22 cellular contexts compared by ENCODE assay signal in the genomic region with DNA sequence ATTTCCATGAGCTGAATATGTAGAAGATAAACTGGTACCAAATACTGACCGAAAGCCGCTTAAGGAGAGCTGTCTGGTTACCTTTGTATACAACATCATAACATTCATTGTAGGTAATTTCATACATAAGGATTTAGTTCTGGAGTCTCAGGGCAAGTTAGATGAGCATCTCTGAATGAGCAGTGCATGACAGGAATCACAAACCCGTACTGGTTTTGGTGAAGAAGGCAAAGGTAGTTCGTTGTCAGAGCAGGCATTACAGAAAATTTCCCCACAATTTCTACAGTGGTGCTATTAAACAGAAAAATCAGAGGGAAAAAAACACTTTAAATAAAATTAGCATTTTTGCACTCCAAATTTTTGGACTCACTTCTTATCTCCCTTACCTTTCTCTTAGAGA.
A peak's percentile ranks its signal among the peaks of the same experiment; 100 is the strongest.
DNase-seq lines count a peak whose midpoint lies in the region; ATAC-seq and TF ChIP-seq lines count a peak whose summit lies in the region.
"Had no signal": no experiment of that assay in that cellular context is flagged by ENCODE, and none has a peak within 500 bp of the region (broad histone marks: within the 10 kb centered on the region; RNA-seq: fewer than 3 reads in every experiment).

No MANE protein-coding gene starts in this region.

- no peaks in the 10 kb centered on the region for H3K27me3 Mint-ChIP-seq in stimulated activated naive CD8-positive, alpha-beta T cell treated with anti-CD3 and anti-CD28 coated beads, Interleukin-15, Interleukin-2, amounts not matched to agents 100 ng/mL and 50 ng/mL, for 24 hours
- no peaks in the 10 kb centered on the region for H3K27me3 Mint-ChIP-seq in stimulated activated naive CD8-positive, alpha-beta T cell treated with anti-CD3 and anti-CD28 coated beads, Interleukin-15, amount 100 ng/mL, for 72 hours
- H3K27me3 Mint-ChIP-seq in central memory CD8-positive, alpha-beta T cell, result no peaks in the 10 kb centered on the region

- no peak for TF ChIP-seq CTCF in HEK293 (tag by site-specific recombination; IDR thresholded peaks at IDR 0.05)

- H3K4me1 ChIP-seq in HEK293 (ENCODE audit: control insufficient read depth, insufficient read depth, low read length), result no peaks in the 10 kb centered on the region

- POLR2A ChIA-PET in HEK293 (lab: Yijun Ruan, JAX), result interaction anchor here (0.6 to 1.2 kb wide), 2 partner anchors 13 to 27 kb away, joined by 3 read pairs; a partner anchor contains a TSS

- H3K27ac Mint-ChIP-seq in stimulated activated naive CD8-positive, alpha-beta T cell treated with anti-CD3 and anti-CD28 coated beads, Interleukin-15, Interleukin-2, amounts not matched to agents 100 ng/mL and 50 ng/mL, for 24 hours, result peak overlapping the region; percentile 29
- peak overlapping the region in 1 of 2 donors; percentile 16 for H3K27ac Mint-ChIP-seq in stimulated activated naive CD8-positive, alpha-beta T cell treated with anti-CD3 and anti-CD28 coated beads, Interleukin-15, amount 100 ng/mL, for 72 hours
- peak overlapping the region; percentile 53 for H3K27ac Mint-ChIP-seq in central memory CD8-positive, alpha-beta T cell (ENCODE audit: low read depth)

- peaks cover 8% of the 10 kb centered on the region for H3K4me1 Mint-ChIP-seq in stimulated activated naive CD8-positive, alpha-beta T cell treated with anti-CD3 and anti-CD28 coated beads, Interleukin-15, Interleukin-2, amounts not matched to agents 100 ng/mL and 50 ng/mL, for 24 hours (ENCODE audit: low read depth)
- peaks cover 23% of the 10 kb centered on the region for H3K4me1 Mint-ChIP-seq in stimulated activated naive CD8-positive, alpha-beta T cell treated with anti-CD3 and anti-CD28 coated beads, Interleukin-15, amount 100 ng/mL, for 72 hours
- peaks cover 10% of the 10 kb centered on the region for H3K4me1 Mint-ChIP-seq in central memory CD8-positive, alpha-beta T cell

- peaks cover 58% of the 10 kb centered on the region for H3K36me3 Mint-ChIP-seq in stimulated activated naive CD8-positive, alpha-beta T cell treated with anti-CD3 and anti-CD28 coated beads, Interleukin-15, Interleukin-2, amounts not matched to agents 100 ng/mL and 50 ng/mL, for 24 hours (ENCODE audit: low read depth)
- peaks cover 43% of the 10 kb centered on the region for H3K36me3 Mint-ChIP-seq in central memory CD8-positive, alpha-beta T cell (ENCODE audit: insufficient read depth)

- no peak for DNase-seq in stimulated activated naive CD8-positive, alpha-beta T cell treated with anti-CD3 and anti-CD28 coated beads, Interleukin-15, amount 100 ng/mL, for 72 hours
- DNase-seq in central memory CD8-positive, alpha-beta T cell (ENCODE audit: low spot score in 2 of 2), result no peak
- DNase-seq in superior temporal gyrus (ENCODE audit: extremely low spot score) (peak; percentile 7), LoVo (ENCODE audit: low spot score) (no peak), NOMO-1 treated with DMSO at 0.1 percent for 48 hours (lab: John Stamatoyannopoulos, UW; ENCODE audit: unreplicated experiment) (no peak), NOMO-1 (lab: John Stamatoyannopoulos, UW; ENCODE audit: unreplicated experiment in 2 of 2) (no peak)
- DNase-seq: activated CD4-positive, alpha-beta T cell treated with anti-CD3 and anti-CD28 coated beads, Interleukin-2, amount 50 U/mL, for 4 hours; anterior cingulate cortex; caudate nucleus; COR-L47; dorsolateral prefrontal cortex; KG1; MV-4-11; NCI-H2029; NCI-H446; ovary; PC-9; right cardiac atrium; stimulated activated CD8-positive, alpha-beta memory T cell treated with anti-CD3 and anti-CD28 coated beads, Interleukin-4, amount 100 ng/mL, for 48 hours; T-helper 2 cell had no signal

- H3K4me3 Mint-ChIP-seq in stimulated activated naive CD8-positive, alpha-beta T cell treated with anti-CD3 and anti-CD28 coated beads, Interleukin-15, Interleukin-2, amounts not matched to agents 100 ng/mL and 50 ng/mL, for 24 hours, result no peak overlapping the region
- H3K4me3 Mint-ChIP-seq in stimulated activated naive CD8-positive, alpha-beta T cell treated with anti-CD3 and anti-CD28 coated beads, Interleukin-15, amount 100 ng/mL, for 72 hours, result no peak overlapping the region
- no peak overlapping the region for H3K4me3 Mint-ChIP-seq in central memory CD8-positive, alpha-beta T cell

- H3K9me3 ChIP-seq in HEK293 (ENCODE audit: control insufficient read depth, insufficient read depth, low read depth, low read length), result no peaks in the 10 kb centered on the region
- H3K9me3 ChIP-seq: ovary had no signal

- no peak overlapping the region for H3K4me3 ChIP-seq in HEK293 (ENCODE audit: low read depth, low read length)
- H3K4me3 ChIP-seq: dorsolateral prefrontal cortex, ovary, PC-9 had no signal

- no peaks in the 10 kb centered on the region for H3K9me3 Mint-ChIP-seq in stimulated activated naive CD8-positive, alpha-beta T cell treated with anti-CD3 and anti-CD28 coated beads, Interleukin-15, Interleukin-2, amounts not matched to agents 100 ng/mL and 50 ng/mL, for 24 hours
- no peaks in the 10 kb centered on the region for H3K9me3 Mint-ChIP-seq in stimulated activated naive CD8-positive, alpha-beta T cell treated with anti-CD3 and anti-CD28 coated beads, Interleukin-15, amount 100 ng/mL, for 72 hours
- H3K9me3 Mint-ChIP-seq in central memory CD8-positive, alpha-beta T cell, result no peaks in the 10 kb centered on the region

- H3K36me3 ChIP-seq in HEK293 (ENCODE audit: control insufficient read depth in 2 of 2, insufficient read depth in 1 of 2, low read length in 2 of 2), result peaks cover 55 to 66% of the 10 kb centered on the region in 2 experiments
- H3K36me3 ChIP-seq: ovary had no signal

- no peak overlapping the region for H3K27ac ChIP-seq in HEK293 (ENCODE audit: extremely low read depth, low read depth, low read length)
- H3K27ac ChIP-seq: ovary had no signal

- CTCF ChIA-PET in HEK293 (lab: Yijun Ruan, JAX), result interaction anchor here (0.6 to 1.2 kb wide), 2 partner anchors 462 to 490 kb away, joined by 5 to 6 read pairs; no protein-coding TSS in a partner anchor

- no peak for ATAC-seq in stimulated activated naive CD8-positive, alpha-beta T cell treated with anti-CD3 and anti-CD28 coated beads, Interleukin-15, amount 100 ng/mL, for 72 hours
- no peak for ATAC-seq in central memory CD8-positive, alpha-beta T cell (replicated peaks; ENCODE audit: extremely low read depth, poor library complexity, severe bottlenecking)
- ATAC-seq: right cardiac atrium had no signal

TF ChIP-seq in HEK293, 187 proteins besides CTCF, POLR2A, EP300 and RAD21 (continues in another document):
- no peak for TF ChIP-seq SP3 (tag by site-specific recombination; IDR thresholded peaks at IDR 0.05)
- TF ChIP-seq, protein P1, sequence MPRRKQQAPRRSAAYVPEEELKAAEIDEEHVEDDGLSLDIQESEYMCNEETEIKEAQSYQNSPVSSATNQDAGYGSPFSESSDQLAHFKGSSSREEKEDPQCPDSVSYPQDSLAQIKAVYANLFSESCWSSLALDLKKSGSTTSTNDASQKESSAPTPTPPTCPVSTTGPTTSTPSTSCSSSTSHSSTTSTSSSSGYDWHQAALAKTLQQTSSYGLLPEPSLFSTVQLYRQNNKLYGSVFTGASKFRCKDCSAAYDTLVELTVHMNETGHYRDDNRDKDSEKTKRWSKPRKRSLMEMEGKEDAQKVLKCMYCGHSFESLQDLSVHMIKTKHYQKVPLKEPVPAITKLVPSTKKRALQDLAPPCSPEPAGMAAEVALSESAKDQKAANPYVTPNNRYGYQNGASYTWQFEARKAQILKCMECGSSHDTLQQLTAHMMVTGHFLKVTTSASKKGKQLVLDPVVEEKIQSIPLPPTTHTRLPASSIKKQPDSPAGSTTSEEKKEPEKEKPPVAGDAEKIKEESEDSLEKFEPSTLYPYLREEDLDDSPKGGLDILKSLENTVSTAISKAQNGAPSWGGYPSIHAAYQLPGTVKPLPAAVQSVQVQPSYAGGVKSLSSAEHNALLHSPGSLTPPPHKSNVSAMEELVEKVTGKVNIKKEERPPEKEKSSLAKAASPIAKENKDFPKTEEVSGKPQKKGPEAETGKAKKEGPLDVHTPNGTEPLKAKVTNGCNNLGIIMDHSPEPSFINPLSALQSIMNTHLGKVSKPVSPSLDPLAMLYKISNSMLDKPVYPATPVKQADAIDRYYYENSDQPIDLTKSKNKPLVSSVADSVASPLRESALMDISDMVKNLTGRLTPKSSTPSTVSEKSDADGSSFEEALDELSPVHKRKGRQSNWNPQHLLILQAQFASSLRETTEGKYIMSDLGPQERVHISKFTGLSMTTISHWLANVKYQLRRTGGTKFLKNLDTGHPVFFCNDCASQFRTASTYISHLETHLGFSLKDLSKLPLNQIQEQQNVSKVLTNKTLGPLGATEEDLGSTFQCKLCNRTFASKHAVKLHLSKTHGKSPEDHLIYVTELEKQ (tag by site-specific recombination; IDR thresholded peaks at IDR 0.05; ENCODE audit: borderline replicate concordance), result no peak
- TF ChIP-seq ZSCAN30 (tag by site-specific recombination; IDR thresholded peaks at IDR 0.05), result no peak
- TF ChIP-seq ZNF843 (tag by site-specific recombination; IDR thresholded peaks at IDR 0.05), result no peak
- no peak for TF ChIP-seq ZNF768 (tag by site-specific recombination; IDR thresholded peaks at IDR 0.05)
- TF ChIP-seq, protein P2, sequence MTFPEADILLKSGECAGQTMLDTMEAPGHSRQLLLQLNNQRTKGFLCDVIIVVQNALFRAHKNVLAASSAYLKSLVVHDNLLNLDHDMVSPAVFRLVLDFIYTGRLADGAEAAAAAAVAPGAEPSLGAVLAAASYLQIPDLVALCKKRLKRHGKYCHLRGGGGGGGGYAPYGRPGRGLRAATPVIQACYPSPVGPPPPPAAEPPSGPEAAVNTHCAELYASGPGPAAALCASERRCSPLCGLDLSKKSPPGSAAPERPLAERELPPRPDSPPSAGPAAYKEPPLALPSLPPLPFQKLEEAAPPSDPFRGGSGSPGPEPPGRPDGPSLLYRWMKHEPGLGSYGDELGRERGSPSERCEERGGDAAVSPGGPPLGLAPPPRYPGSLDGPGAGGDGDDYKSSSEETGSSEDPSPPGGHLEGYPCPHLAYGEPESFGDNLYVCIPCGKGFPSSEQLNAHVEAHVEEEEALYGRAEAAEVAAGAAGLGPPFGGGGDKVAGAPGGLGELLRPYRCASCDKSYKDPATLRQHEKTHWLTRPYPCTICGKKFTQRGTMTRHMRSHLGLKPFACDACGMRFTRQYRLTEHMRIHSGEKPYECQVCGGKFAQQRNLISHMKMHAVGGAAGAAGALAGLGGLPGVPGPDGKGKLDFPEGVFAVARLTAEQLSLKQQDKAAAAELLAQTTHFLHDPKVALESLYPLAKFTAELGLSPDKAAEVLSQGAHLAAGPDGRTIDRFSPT (tag by site-specific recombination; IDR thresholded peaks at IDR 0.05), result no peak
- TF ChIP-seq, protein P3, sequence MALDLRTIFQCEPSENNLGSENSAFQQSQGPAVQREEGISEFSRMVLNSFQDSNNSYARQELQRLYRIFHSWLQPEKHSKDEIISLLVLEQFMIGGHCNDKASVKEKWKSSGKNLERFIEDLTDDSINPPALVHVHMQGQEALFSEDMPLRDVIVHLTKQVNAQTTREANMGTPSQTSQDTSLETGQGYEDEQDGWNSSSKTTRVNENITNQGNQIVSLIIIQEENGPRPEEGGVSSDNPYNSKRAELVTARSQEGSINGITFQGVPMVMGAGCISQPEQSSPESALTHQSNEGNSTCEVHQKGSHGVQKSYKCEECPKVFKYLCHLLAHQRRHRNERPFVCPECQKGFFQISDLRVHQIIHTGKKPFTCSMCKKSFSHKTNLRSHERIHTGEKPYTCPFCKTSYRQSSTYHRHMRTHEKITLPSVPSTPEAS (tag by site-specific recombination; IDR thresholded peaks at IDR 0.05), result no peak
